Comparison of ENCODE assay signal across 8 cellular contexts in genomic region chr15:83559310-83559966, GRCh38.
DNase-seq lines count a peak whose midpoint lies in the region; ATAC-seq, FAIRE-seq and TF ChIP-seq lines count a peak whose summit lies in the region.

No MANE protein-coding gene starts in this region.

- ATAC-seq in GM21367 (IDR thresholded peaks at IDR 0.05; ENCODE audit: unreplicated experiment): no peak

- H3K27ac ChIP-seq in Peyer's patch (no peak overlapping the region), angular gyrus (ENCODE audit: low read depth, low read length) (peak overlapping the region; percentile 42), left ventricle myocardium inferior (replicated peaks) (no peak overlapping the region)

- no peaks in the 10 kb centered on the region for H3K4me1 ChIP-seq in Peyer's patch
- no peaks in the 10 kb centered on the region for H3K4me1 ChIP-seq in left ventricle myocardium inferior

- H3K9me3 ChIP-seq in Peyer's patch: no peaks in the 10 kb centered on the region
- no peaks in the 10 kb centered on the region for H3K9me3 ChIP-seq in left ventricle myocardium inferior (replicated peaks)

- DNase-seq in AML-193 (lab: John Stamatoyannopoulos, UW) (peak; percentile 23 to 58), GM18507 (ENCODE audit: extremely low spot score, insufficient read length, low read depth) (peak; percentile 35), HPDE6-E6E7 (ENCODE audit: extremely low spot score) (peak; percentile 48), Peyer's patch (peak in 1 of 3 donors; percentile 54), left ventricle myocardium inferior (no peak), renal cortical epithelial cell (ENCODE audit: low read depth) (peak; percentile 58)

- H3K36me3 ChIP-seq in Peyer's patch (no peaks in the 10 kb centered on the region), left ventricle myocardium inferior (no peaks in the 10 kb centered on the region)

- intact Hi-C loops in left ventricle myocardium inferior (cut with micrococcal nuclease): loop anchor here (5.0 kb wide), 1 partner anchor 122 kb away; no protein-coding TSS in a partner anchor

- H3K4me3 ChIP-seq in Peyer's patch (no peak overlapping the region), left ventricle myocardium inferior (no peak overlapping the region)

- H3K27me3 ChIP-seq in Peyer's patch (no peaks in the 10 kb centered on the region), left ventricle myocardium inferior (ENCODE audit: low read depth) (peaks cover 14% of the 10 kb centered on the region)

- TF ChIP-seq POLR2A in Peyer's patch (IDR thresholded peaks at IDR 0.05): no peak

- TF ChIP-seq CTCF in Peyer's patch (IDR thresholded peaks at IDR 0.05) (peak in 5 of 6 experiments; percentile 53 to 66 (median 54)), left ventricle myocardium inferior (IDR thresholded peaks at IDR 0.05; ENCODE audit: borderline replicate concordance) (peak; percentile 84)

- peak; percentile 93 for FAIRE-seq in GM18507 (lab: Jason Lieb, UNC)
